In the genomic region with DNA sequence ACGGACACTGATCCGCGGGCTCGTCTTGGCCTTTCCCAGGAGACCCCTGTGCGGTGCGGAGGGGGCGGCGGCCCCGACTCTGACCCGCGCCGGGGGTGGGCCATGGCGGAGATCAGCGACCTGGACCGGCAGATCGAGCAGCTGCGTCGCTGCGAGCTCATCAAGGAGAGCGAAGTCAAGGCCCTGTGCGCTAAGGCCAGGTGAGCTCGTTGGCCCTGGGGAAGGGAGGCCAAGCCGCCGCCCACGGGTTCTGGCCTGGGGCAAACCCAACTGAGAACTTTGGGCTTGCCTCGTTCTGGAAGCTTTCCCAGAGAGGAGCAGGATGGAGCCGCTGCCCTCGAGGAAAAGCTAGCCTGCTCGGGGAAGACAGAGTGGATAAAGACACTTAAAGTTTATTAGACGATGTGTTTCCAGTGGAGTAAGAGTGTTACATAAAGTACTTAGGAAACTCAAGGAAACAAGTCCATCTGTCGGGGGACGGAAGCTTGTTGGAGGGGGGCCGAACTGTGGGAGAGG, we compare ENCODE assay signal across 6 cellular contexts. TPM values are rescaled to one million over a fixed set of nuclear protein-coding genes. Genes with fewer than 3 reads are reported as not detected.
DNase-seq lines count a peak whose midpoint lies in the region; ATAC-seq and TF ChIP-seq lines count a peak whose summit lies in the region.

No MANE protein-coding gene starts in this region.

- no peak for DNase-seq in heart right ventricle
- peak; percentile 22 for DNase-seq in transverse colon
- DNase-seq in amniotic stem cell (lab: John Stamatoyannopoulos, UW), result no peak
- DNase-seq in HPDE6-E6E7 (ENCODE audit: extremely low spot score), result no peak

- peaks cover 42% of the 10 kb centered on the region for H3K79me2 ChIP-seq in OCI-LY3 (ENCODE audit: low read length)

- no peak for TF ChIP-seq EP300 in transverse colon (IDR thresholded peaks at IDR 0.05; ENCODE audit: low read depth)

- peaks cover 9% of the 10 kb centered on the region for H4K20me1 ChIP-seq in OCI-LY3 (ENCODE audit: insufficient read depth, low read length)

- H3K9ac ChIP-seq in OCI-LY3 (ENCODE audit: low read length), result peak overlapping the region; percentile 79

- no peak for TF ChIP-seq CTCF in OCI-LY3 (IDR thresholded peaks at IDR 0.05; ENCODE audit: low read depth, low read length)
- no peak for TF ChIP-seq CTCF in heart right ventricle (IDR thresholded peaks at IDR 0.05)
- TF ChIP-seq CTCF in transverse colon (IDR thresholded peaks at IDR 0.05), result no peak

- H2AFZ ChIP-seq in OCI-LY3 (ENCODE audit: low read depth, low read length), result no peak overlapping the region

- TF ChIP-seq POLR2A in transverse colon (IDR thresholded peaks at IDR 0.05), result no peak

- H3K9me3 ChIP-seq in OCI-LY3 (ENCODE audit: insufficient read depth, low read length) (no peaks in the 10 kb centered on the region), heart right ventricle (no peaks in the 10 kb centered on the region), transverse colon (no peaks in the 10 kb centered on the region)

- peak overlapping the region; percentile 73 for H3K27ac ChIP-seq in OCI-LY3 (ENCODE audit: low read length)
- H3K27ac ChIP-seq in heart right ventricle, result peak overlapping the region; percentile 48 to 99 (median 96)
- peak overlapping the region; percentile 91 to 95 (median 92) for H3K27ac ChIP-seq in transverse colon

- H3K4me2 ChIP-seq in OCI-LY3 (ENCODE audit: low read length), result peak overlapping the region; percentile 94

- H3K27me3 ChIP-seq in OCI-LY3 (ENCODE audit: low read depth, low read length), result no peaks in the 10 kb centered on the region
- H3K27me3 ChIP-seq in heart right ventricle, result no peaks in the 10 kb centered on the region
- H3K27me3 ChIP-seq in transverse colon, result no peaks in the 10 kb centered on the region

- peak; percentile 14 for ATAC-seq in GM21515 (IDR thresholded peaks at IDR 0.05; ENCODE audit: unreplicated experiment)
- ATAC-seq in heart right ventricle, result peak; percentile 9 to 53 (median 21)

- in situ Hi-C loops in transverse colon (cut with MboI; ENCODE audit: low pct_ligation_motif_present in 1 of 4, low pct_unique_long_range_greater_than_20kb in 1 of 4, low sequenced_read_pairs in 3 of 4), result loop anchor here in 2 of 4 donors (25.0 kb wide), 2 partner anchors 336 to 561 kb away; a partner anchor contains a TSS

- peaks cover 16% of the 10 kb centered on the region for H3K4me1 ChIP-seq in OCI-LY3 (ENCODE audit: low read length)
- peaks cover 13 to 49% (median 37%) of the 10 kb centered on the region in 9 donors for H3K4me1 ChIP-seq in heart right ventricle
- peaks cover 15 to 33% (median 24%) of the 10 kb centered on the region in 4 donors for H3K4me1 ChIP-seq in transverse colon

- intact Hi-C loops in heart right ventricle (cut with DNase I) (loop anchor here in 2 of 10 donors (10.0 kb wide), 2 partner anchors 328 to 578 kb away; a partner anchor contains a TSS), transverse colon (cut with DNase I; ENCODE audit: low total_unique reads) (no loop called here)

- peaks cover 42% of the 10 kb centered on the region for H3K36me3 ChIP-seq in OCI-LY3 (replicated peaks; ENCODE audit: low read depth, low read length)
- H3K36me3 ChIP-seq in heart right ventricle, result peaks cover 3 to 70% (median 36%) of the 10 kb centered on the region in 9 donors
- peaks cover 0 to 13% (median 4%) of the 10 kb centered on the region in 4 donors for H3K36me3 ChIP-seq in transverse colon

- H3K4me3 ChIP-seq in OCI-LY3 (ENCODE audit: low read length) (peak overlapping the region; percentile 83), heart right ventricle (peak overlapping the region; percentile 86 to 100 (median 98)), transverse colon (peak overlapping the region; percentile 87 to 98 (median 92))

- 2% methylated on average over 33 of the region's 33 CpGs for WGBS in heart right ventricle, 2 donors
- WGBS in transverse colon (ENCODE audit: low coverage in 1 of 2), 2 donors, result 0 to 1% methylated on average over 4 to 30 of the region's 33 CpGs

RNA-seq across cellular contexts. Expression of a gene that starts 0.5 kb away (rescaled TPM):
- total RNA-seq in heart right ventricle (10 to 100 TPM; 35.2 to 50.0 (median 42.4) TPM), transverse colon (10 to 100 TPM; 17.7 to 92.3 (median 74.3) TPM)
- 10 to 100 TPM; 34.5 to 82.1 TPM for polyA plus RNA-seq in heart right ventricle

RNA-seq across cellular contexts. Expression of a gene that starts 10.8 kb away (rescaled TPM):
- total RNA-seq in heart right ventricle, result 1,000 to 10,000 TPM; 3,057 to 4,582 (median 3,914) TPM
- polyA plus RNA-seq in heart right ventricle, result 1,000 to 10,000 TPM; 2,873 to 3,079 TPM
- 1,000 to 10,000 TPM in 2 of 4 donors, 100 to 1,000 TPM in 2; 778 to 1,392 (median 1,174) TPM for total RNA-seq in transverse colon

RNA-seq across cellular contexts. Expression of a gene that starts 15.4 kb away (rescaled TPM):
- total RNA-seq in heart right ventricle (1 to 10 TPM in 1 of 10 donors, under 1 TPM in 9; 0.28 to 1.4 (median 0.57) TPM), transverse colon (1 to 10 TPM in 1 of 4 donors, under 1 TPM in 1, not detected in 2; 0.82 to 2.2 TPM)
- polyA plus RNA-seq in heart right ventricle, result 1 to 10 TPM in 1 of 2 donors, under 1 TPM in 1; 0.28 to 1.7 TPM

RNA-seq across cellular contexts. Expression of a gene that starts 19.7 kb away (rescaled TPM):
- total RNA-seq in heart right ventricle, result 100 to 1,000 TPM in 1 of 10 donors, 10 to 100 TPM in 9; 31.5 to 117 (median 42.6) TPM
- 100 to 1,000 TPM in 1 of 2 donors, 10 to 100 TPM in 1; 75.5 to 203 TPM for polyA plus RNA-seq in heart right ventricle
- 100 to 1,000 TPM in 3 of 4 donors, 10 to 100 TPM in 1; 90.8 to 154 (median 125) TPM for total RNA-seq in transverse colon

RNA-seq across cellular contexts. Expression of a gene that starts 37.0 kb away (rescaled TPM):
- total RNA-seq in heart right ventricle, result 1 to 10 TPM in 9 of 10 donors, under 1 TPM in 1; 0.85 to 3.6 (median 1.5) TPM
- polyA plus RNA-seq in heart right ventricle, result 1 to 10 TPM; 1.2 to 6.4 TPM
- total RNA-seq in transverse colon, result 10 to 100 TPM in 3 of 4 donors, 1 to 10 TPM in 1; 9.4 to 33.3 (median 30.4) TPM
